ENCODE assay signal across 36 cellular contexts in the genomic region with DNA sequence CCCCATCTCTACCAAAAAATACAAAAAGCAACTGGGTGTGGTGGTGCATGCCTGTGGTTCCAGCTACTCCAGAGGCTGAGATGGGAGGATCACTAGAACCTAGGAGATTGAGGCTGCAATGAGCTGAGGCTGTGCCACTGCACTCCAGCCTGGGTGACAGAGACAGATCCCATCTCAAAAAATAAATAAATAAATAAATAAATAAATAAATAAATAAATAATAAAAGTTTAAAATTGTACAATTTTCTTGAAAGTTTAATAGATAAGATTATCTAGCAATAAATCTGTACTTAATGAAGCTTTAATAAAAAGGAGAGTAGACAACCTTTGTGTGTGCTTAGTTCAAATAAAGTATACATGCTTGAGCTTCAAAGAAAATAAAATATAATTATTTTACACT.
"Had no signal": no experiment of that assay in that cellular context is flagged by ENCODE, and none has a peak within 500 bp of the region (broad histone marks: within the 10 kb centered on the region; RNA-seq: fewer than 3 reads in every experiment).

No MANE protein-coding gene starts in this region.

- H3K9me3 ChIP-seq: MG63 had no signal

- H3K36me3 ChIP-seq: MG63 had no signal

- DNase-seq: Karpas-422, Kasumi-1, MG63, MM.1S, MV-4-11, NCI-H1048, NCI-H1092, NCI-H1092 treated with DMSO at 0.1 percent for 48 hours, NCI-H1105, NCI-H1105 treated with DMSO at 0.1 percent for 48 hours, NCI-H1417, NCI-H1417 treated with DMSO at 0.1 percent for 48 hours, NCI-H1436, NCI-H1436 treated with DMSO at 0.1 percent for 48 hours, NCI-H146, NCI-H1694, NCI-H1694 treated with DMSO at 0.1 percent for 48 hours, NCI-H187, NCI-H187 treated with DMSO at 0.1 percent for 48 hours, NCI-H1930, NCI-H2029, NCI-H2029 treated with DMSO at 0.1 percent for 48 hours, NCI-H2081, NCI-H2081 treated with DMSO at 0.1 percent for 48 hours, NCI-H2107, NCI-H2171, NCI-H2171 treated with DMSO at 0.1 percent for 48 hours, NCI-H2227 treated with DMSO at 0.1 percent for 48 hours, NCI-H226, NCI-H345, NCI-H446, NCI-H446 treated with DMSO at 0.1 percent for 48 hours, NCI-H510A, NCI-H510A treated with DMSO at 0.1 percent for 48 hours, NCI-H524, NCI-H524 treated with DMSO at 0.1 percent for 48 hours had no signal

- H3K4me3 ChIP-seq: MG63 had no signal
